Comparison of ENCODE assay signal across 19 cellular contexts in the genomic region with DNA sequence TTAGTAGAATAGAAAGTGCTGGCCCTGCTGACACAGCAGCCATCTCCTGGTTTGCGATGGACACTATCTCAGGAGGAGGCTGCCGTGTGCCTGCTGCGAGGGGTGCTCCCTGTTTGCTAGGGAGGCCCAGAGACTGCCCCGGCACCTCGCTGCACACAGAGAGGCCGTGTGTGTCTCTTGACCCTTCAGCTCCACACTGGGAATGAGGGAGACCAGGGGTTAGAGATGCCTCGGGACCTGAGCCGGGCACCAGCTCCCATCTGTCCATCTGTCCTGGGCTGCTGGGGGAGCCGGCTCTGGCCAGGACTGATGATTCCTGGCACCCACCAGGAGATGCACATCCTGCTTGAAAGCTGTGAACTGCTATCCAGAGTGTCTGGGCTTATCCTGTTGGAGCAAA. TPM values are rescaled to one million over a fixed set of nuclear protein-coding genes. Genes with fewer than 3 reads are reported as not detected.
DNase-seq lines count a peak whose midpoint lies in the region; ATAC-seq and TF ChIP-seq lines count a peak whose summit lies in the region.
"Had no signal": no experiment of that assay in that cellular context is flagged by ENCODE, and none has a peak within 500 bp of the region (broad histone marks: within the 10 kb centered on the region; RNA-seq: fewer than 3 reads in every experiment).

No MANE protein-coding gene starts in this region.

- no peak overlapping the region for H2BK15ac ChIP-seq in neuronal stem cell (ENCODE audit: low read length)

- no peak overlapping the region for H2BK120ac ChIP-seq in neuronal stem cell (ENCODE audit: low read depth, low read length)

- no peak overlapping the region for H3K23ac ChIP-seq in neuronal stem cell (ENCODE audit: low read depth, low read length, poor library complexity)

- H3K4me3 ChIP-seq in neuronal stem cell (ENCODE audit: low read length in 2 of 2) (no peak overlapping the region), psoas muscle (no peak overlapping the region), colonic mucosa (no peak overlapping the region)
- H3K4me3 ChIP-seq: GM12878, GM23248 had no signal

- WGBS in neuronal stem cell (ENCODE audit: extremely low coverage in 2 of 2, insufficient read length in 2 of 2, insufficient replicate concordance in 1 of 2), 2 donors, result no CpG with 5 or more reads among the region's 9 CpGs
- 65 to 80% (median 77%) methylated on average over 9 of the region's 9 CpGs for WGBS in psoas muscle, 3 donors

- DNase-seq in neuronal stem cell (ENCODE audit: low spot score) (no peak), psoas muscle (no peak), putamen (ENCODE audit: low spot score) (no peak), colonic mucosa (no peak)
- DNase-seq: CD4-positive, CD25-positive, alpha-beta regulatory T cell; CD8-positive, alpha-beta T cell; DMS 273 treated with DMSO at 0.1 percent for 48 hours; DMS79; EL; GDM1; GM23248; H7; HCEC 1CT had no signal

- intact Hi-C loops in psoas muscle (cut with DNase I), result no loop called here
- intact Hi-C loops in colonic mucosa (cut with DNase I), result no loop called here

- H3K9me3 ChIP-seq in neuronal stem cell (replicated peaks in 1 of 2; ENCODE audit: control insufficient read depth in 2 of 2, insufficient read depth in 1 of 2, low read depth in 1 of 2, low read length in 2 of 2) (peaks cover 0 to 23% of the 10 kb centered on the region in 2 donors), psoas muscle (no peaks in the 10 kb centered on the region), colonic mucosa (no peaks in the 10 kb centered on the region)

- H3K36me3 ChIP-seq in neuronal stem cell (replicated peaks in 1 of 2; ENCODE audit: control insufficient read depth in 2 of 2, insufficient read depth in 2 of 2, low read length in 2 of 2) (no peaks in the 10 kb centered on the region), psoas muscle (ENCODE audit: insufficient read depth in 1 of 2, low read depth in 1 of 2) (no peaks in the 10 kb centered on the region), colonic mucosa (no peaks in the 10 kb centered on the region)

- H4K8ac ChIP-seq in neuronal stem cell (ENCODE audit: low read depth, low read length), result no peak overlapping the region

- H3K4me1 ChIP-seq in neuronal stem cell (ENCODE audit: control insufficient read depth in 2 of 2, insufficient read depth in 1 of 2, low read depth in 1 of 2, low read length in 2 of 2), result no peaks in the 10 kb centered on the region
- no peaks in the 10 kb centered on the region for H3K4me1 ChIP-seq in psoas muscle
- no peaks in the 10 kb centered on the region for H3K4me1 ChIP-seq in colonic mucosa

- no peak overlapping the region for H4K91ac ChIP-seq in neuronal stem cell (ENCODE audit: low read depth, low read length, poor library complexity)

- H3K79me1 ChIP-seq in neuronal stem cell (ENCODE audit: low read depth, low read length), result no peaks in the 10 kb centered on the region

- H2AFZ ChIP-seq in neuronal stem cell (ENCODE audit: low read length), result no peak overlapping the region
- H2AFZ ChIP-seq: GM23248 had no signal

- H2AK5ac ChIP-seq in neuronal stem cell (ENCODE audit: low read depth, low read length), result no peak overlapping the region

- H3K9ac ChIP-seq in neuronal stem cell (ENCODE audit: low read depth, low read length, poor library complexity), result no peak overlapping the region
- no peak overlapping the region for H3K9ac ChIP-seq in colonic mucosa (ENCODE audit: low read depth in 2 of 2, low read length in 2 of 2)
- H3K9ac ChIP-seq: GM23248 had no signal

- H2BK12ac ChIP-seq in neuronal stem cell (ENCODE audit: low read length), result no peak overlapping the region

- TF ChIP-seq CTCF in psoas muscle (IDR thresholded peaks at IDR 0.05), result no peak
- no peak for TF ChIP-seq CTCF in colonic mucosa (IDR thresholded peaks at IDR 0.05)

- no peak for ATAC-seq in psoas muscle
- ATAC-seq: CD8-positive, alpha-beta T cell; GM12878 had no signal

- no peak overlapping the region for H3K18ac ChIP-seq in neuronal stem cell (ENCODE audit: low read length)

- H3K27me3 ChIP-seq in neuronal stem cell (ENCODE audit: control insufficient read depth in 3 of 3, insufficient read depth in 3 of 3, low read depth in 1 of 3, low read length in 3 of 3) (peaks cover 0 to 5% (median 2%) of the 10 kb centered on the region in 3 experiments), psoas muscle (ENCODE audit: insufficient read depth in 3 of 3, low read length in 2 of 3) (peaks cover 0 to 6% (median 2%) of the 10 kb centered on the region in 3 donors), colonic mucosa (no peaks in the 10 kb centered on the region)

- H2BK5ac ChIP-seq in neuronal stem cell (ENCODE audit: low read length), result no peak overlapping the region

- no peak overlapping the region for H3K4me2 ChIP-seq in neuronal stem cell (ENCODE audit: insufficient read depth, low read length, poor library complexity, severe bottlenecking)

- H3K14ac ChIP-seq in neuronal stem cell (ENCODE audit: low read length), result peak overlapping the region; percentile 28

- H3K4ac ChIP-seq in neuronal stem cell (ENCODE audit: low read length), result no peak overlapping the region

- H3K27ac ChIP-seq in angular gyrus (ENCODE audit: low read depth, low read length) (peak overlapping the region; percentile 69), cingulate gyrus (ENCODE audit: low read depth, low read length) (peak overlapping the region; percentile 58), neuronal stem cell (replicated peaks; ENCODE audit: low read length) (no peak overlapping the region), psoas muscle (no peak overlapping the region), colonic mucosa (no peak overlapping the region)
- H3K27ac ChIP-seq: C4-2B, GM23248 had no signal

RNA-seq across cellular contexts. Expression of gene PHACTR3, which starts 18.2 kb away (rescaled TPM):
- polyA plus RNA-seq in neuronal stem cell (2013, experiment 1 of 2), result 0.28 TPM
- polyA plus RNA-seq in neuronal stem cell (2013, experiment 2 of 2), result 0.22 TPM
- total RNA-seq in psoas muscle (under 1 TPM in 2 of 4 donors, not detected in 2; 0.11 to 0.20 TPM), colonic mucosa (under 1 TPM; 0.44 to 0.53 TPM)
- under 1 TPM in 2 of 3 donors, not detected in 1; 0.10 to 0.46 TPM for polyA plus RNA-seq in psoas muscle
- total RNA-seq: A172; CD4-positive, CD25-positive, alpha-beta regulatory T cell; CD8-positive, alpha-beta T cell; GM23248 had no signal
- polyA plus RNA-seq: BJ; CD4-positive, CD25-positive, alpha-beta regulatory T cell; GM23248 had no signal

Comparison
In these comparisons a context has a peak if more than half of its experiments do, and no peak if none do; other contexts are left out.
1. H3K27ac ChIP-seq: peak in angular gyrus (single experiment) and cingulate gyrus (single experiment); none in neuronal stem cell (single experiment), psoas muscle (single experiment) and colonic mucosa (single experiment).